9 cellular contexts compared by ENCODE assay signal in the genomic region with DNA sequence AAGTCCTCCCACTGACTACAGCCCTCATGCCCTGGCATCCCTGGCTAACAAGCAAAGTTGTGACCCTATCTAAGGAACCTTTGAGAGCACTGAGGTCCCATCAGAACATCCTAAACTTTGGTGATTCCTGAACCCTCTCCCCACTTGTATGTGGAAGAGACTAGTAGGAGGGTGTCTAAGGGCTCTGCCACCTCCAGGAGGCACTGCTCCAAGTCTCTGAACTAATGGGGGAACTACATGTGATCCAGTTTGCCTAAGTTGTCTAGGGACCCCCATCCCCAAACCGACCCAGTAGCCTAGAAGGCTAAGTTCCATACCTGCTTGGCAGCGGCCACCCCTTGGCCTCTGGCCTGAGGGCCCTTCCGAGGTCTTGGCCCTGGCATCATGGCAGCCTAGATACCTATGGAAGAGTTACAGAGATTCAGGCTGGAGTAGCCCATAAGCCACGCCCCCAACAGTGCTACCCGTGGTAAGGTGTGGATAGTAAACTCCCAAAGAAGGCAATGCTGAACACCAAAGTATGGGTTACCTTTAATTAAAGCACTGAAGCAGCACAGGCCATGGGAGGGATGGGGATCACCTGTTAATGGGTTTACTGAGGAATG. TPM values are rescaled to one million over a fixed set of nuclear protein-coding genes. Genes with fewer than 3 reads are reported as not detected.
DNase-seq lines count a peak whose midpoint lies in the region; ATAC-seq lines count a peak whose summit lies in the region.
"Had no signal": no experiment of that assay in that cellular context is flagged by ENCODE, and none has a peak within 500 bp of the region (broad histone marks: within the 10 kb centered on the region; RNA-seq: fewer than 3 reads in every experiment).

No MANE protein-coding gene starts in this region.

- intact Hi-C loops in activated CD4-positive, alpha-beta memory T cell treated with anti-CD3 and anti-CD28 coated beads for 36 hours (cut with micrococcal nuclease): loop anchor here (5.0 to 10.0 kb wide), 2 partner anchors 237 to 830 kb away; a partner anchor contains a TSS

- peak overlapping the region; percentile 89 for H3K27ac Mint-ChIP-seq in activated CD4-positive, alpha-beta memory T cell treated with anti-CD3 and anti-CD28 coated beads for 36 hours

- peak overlapping the region; percentile 82 for H3K27ac ChIP-seq in stomach smooth muscle (ENCODE audit: low read length)

- H3K4me3 ChIP-seq in iPS-18c (ENCODE audit: insufficient read depth, low read depth, low read length) (peak overlapping the region; percentile 94; the same call in 1 of the 2 replicates), stomach smooth muscle (ENCODE audit: low read length in 2 of 2) (peak overlapping the region; percentile 86 to 97)

- peak overlapping the region; percentile 36 to 95 for H3K9ac ChIP-seq in stomach smooth muscle (ENCODE audit: low read length in 2 of 2)

- H3K4me3 Mint-ChIP-seq in activated CD4-positive, alpha-beta memory T cell treated with anti-CD3 and anti-CD28 coated beads for 36 hours: peak overlapping the region; percentile 84

- POLR2A ChIA-PET in activated CD4-positive, alpha-beta memory T cell treated with anti-CD3 and anti-CD28 coated beads for 36 hours (lab: Charles Lee): interaction anchor here (1.3 to 3.2 kb wide), 2 partner anchors 40 to 269 kb away, joined by 4 to 21 read pairs; a partner anchor contains a TSS

- peaks cover 47% of the 10 kb centered on the region for H3K4me1 Mint-ChIP-seq in activated CD4-positive, alpha-beta memory T cell treated with anti-CD3 and anti-CD28 coated beads for 36 hours (ENCODE audit: low read depth)

- H3K36me3 Mint-ChIP-seq in activated CD4-positive, alpha-beta memory T cell treated with anti-CD3 and anti-CD28 coated beads for 36 hours: peaks cover 30% of the 10 kb centered on the region

- peaks cover 28 to 33% of the 10 kb centered on the region in 2 donors for H3K36me3 ChIP-seq in stomach smooth muscle (ENCODE audit: control insufficient read depth in 2 of 2, insufficient read depth in 2 of 2, low read length in 2 of 2)

- H3K4me1 ChIP-seq in stomach smooth muscle (ENCODE audit: control insufficient read depth, insufficient read depth, low read length): peaks cover 22% of the 10 kb centered on the region

- CTCF ChIA-PET in activated CD4-positive, alpha-beta memory T cell treated with anti-CD3 and anti-CD28 coated beads for 36 hours (lab: Charles Lee): interaction anchor here (0.8 to 1.8 kb wide), 3 partner anchors 222 to 322 kb away, joined by 3 to 5 read pairs (median 3); no protein-coding TSS in a partner anchor

- peak; percentile 40 for DNase-seq in activated CD4-positive, alpha-beta T cell treated with anti-CD3 and anti-CD28 coated beads for 48 hours
- DNase-seq in activated CD4-positive, alpha-beta T cell treated with anti-CD3 and anti-CD28 coated beads, Interleukin-2, amount 50 U/mL, for 1 hour: no peak
- peak; percentile 32 for DNase-seq in activated CD4-positive, alpha-beta memory T cell treated with anti-CD3 and anti-CD28 coated beads for 36 hours
- DNase-seq: SHP77 had no signal

- H3K9me3 ChIP-seq in iPS-18c (ENCODE audit: control insufficient read depth, insufficient read depth, low read length): no peaks in the 10 kb centered on the region
- H3K9me3 ChIP-seq in stomach smooth muscle (ENCODE audit: control insufficient read depth in 2 of 2, low read length in 2 of 2): no peaks in the 10 kb centered on the region

- no peaks in the 10 kb centered on the region for H3K27me3 ChIP-seq in stomach smooth muscle (ENCODE audit: control insufficient read depth in 1 of 2, insufficient read depth in 2 of 2, low read length in 2 of 2)

- ATAC-seq in GM21390 (IDR thresholded peaks at IDR 0.05; ENCODE audit: unreplicated experiment) (no peak), HG03378 (IDR thresholded peaks at IDR 0.05; ENCODE audit: unreplicated experiment) (no peak), GM19328 (IDR thresholded peaks at IDR 0.05; ENCODE audit: unreplicated experiment) (no peak)

- no peaks in the 10 kb centered on the region for H3K9me3 Mint-ChIP-seq in activated CD4-positive, alpha-beta memory T cell treated with anti-CD3 and anti-CD28 coated beads for 36 hours

- H3K27me3 Mint-ChIP-seq in activated CD4-positive, alpha-beta memory T cell treated with anti-CD3 and anti-CD28 coated beads for 36 hours: no peaks in the 10 kb centered on the region

RNA-seq across cellular contexts. Expression of a gene that starts 1.7 kb away (rescaled TPM):
- total RNA-seq in activated CD4-positive, alpha-beta memory T cell treated with anti-CD3 and anti-CD28 coated beads for 36 hours: 10 to 100 TPM; 27.1 to 33.1 TPM

RNA-seq across cellular contexts. Expression of a gene that starts 39.9 kb away (rescaled TPM):
- total RNA-seq in activated CD4-positive, alpha-beta memory T cell treated with anti-CD3 and anti-CD28 coated beads for 36 hours: 10 to 100 TPM; 42.5 to 43.0 TPM

RNA-seq across cellular contexts. Expression of a gene that starts 40.1 kb away (rescaled TPM):
- total RNA-seq in activated CD4-positive, alpha-beta memory T cell treated with anti-CD3 and anti-CD28 coated beads for 36 hours: 10 to 100 TPM; 74.6 to 79.7 TPM
